Comparison of ENCODE assay signal across 8 cellular contexts in genomic region chr19:40598121-40598917, GRCh38. TPM values are rescaled to one million over a fixed set of nuclear protein-coding genes. Genes with fewer than 3 reads are reported as not detected.
DNase-seq lines count a peak whose midpoint lies in the region; ATAC-seq and TF ChIP-seq lines count a peak whose summit lies in the region.

No MANE protein-coding gene starts in this region.

- peaks cover 41% of the 10 kb centered on the region for H3K27me3 ChIP-seq in colonic mucosa

- H3K9ac ChIP-seq in colonic mucosa (ENCODE audit: low read depth in 2 of 2, low read length in 2 of 2): no peak overlapping the region

- peak; percentile 26 to 87 (median 64) for DNase-seq in C1 segment of cervical spinal cord (lab: John Stamatoyannopoulos, UW)
- DNase-seq in NCI-H526 (lab: John Stamatoyannopoulos, UW): peak; percentile 86 to 93
- DNase-seq in activated CD4-positive, alpha-beta T cell treated with anti-CD3 and anti-CD28 coated beads for 48 hours: peak; percentile 91
- peak; percentile 92 for DNase-seq in colonic mucosa
- peak; percentile 83 for DNase-seq in left lobe of liver (ENCODE audit: low spot score)
- DNase-seq in stimulated activated CD4-positive, alpha-beta T cell treated with anti-CD3 and anti-CD28 coated beads, Interleukin-4, amount 100 ng/mL, for 4 hours: peak; percentile 70 to 82

- H3K36me3 ChIP-seq in colonic mucosa: no peaks in the 10 kb centered on the region

- TF ChIP-seq CTCF in colonic mucosa (IDR thresholded peaks at IDR 0.05): peak; percentile 98

- ATAC-seq in HG02798 (IDR thresholded peaks at IDR 0.05; ENCODE audit: poor library complexity, unreplicated experiment) (peak; percentile 54), left lobe of liver (peak; percentile 86), GM21825 (IDR thresholded peaks at IDR 0.05; ENCODE audit: unreplicated experiment) (no peak)

- H3K4me3 ChIP-seq in colonic mucosa: no peak overlapping the region

- H3K27ac ChIP-seq in colonic mucosa: no peak overlapping the region

- H3K9me3 ChIP-seq in colonic mucosa: no peaks in the 10 kb centered on the region

- intact Hi-C loops in colonic mucosa (cut with DNase I): loop anchor here (5.0 kb wide), 2 partner anchors 51 to 71 kb away; no protein-coding TSS in a partner anchor

- peaks cover 22% of the 10 kb centered on the region for H3K4me1 ChIP-seq in colonic mucosa

RNA-seq across cellular contexts. Expression of gene LTBP4, which starts 2.9 kb away (rescaled TPM):
- total RNA-seq in colonic mucosa (100 to 1,000 TPM; 143 to 231 TPM), left lobe of liver (41.6 TPM)

RNA-seq across cellular contexts. Expression of gene SHKBP1, which starts 21.6 kb away (rescaled TPM):
- total RNA-seq in colonic mucosa (10 to 100 TPM; 53.6 to 87.8 TPM), left lobe of liver (15.2 TPM)
